In genomic region chr3:152199069-152199838, GRCh38 we compare ENCODE assay signal across 10 cellular contexts.
DNase-seq lines count a peak whose midpoint lies in the region; TF ChIP-seq lines count a peak whose summit lies in the region.
"Had no signal": no experiment of that assay in that cellular context is flagged by ENCODE, and none has a peak within 500 bp of the region (broad histone marks: within the 10 kb centered on the region; RNA-seq: fewer than 3 reads in every experiment).

No MANE protein-coding gene starts in this region.

- H3K4me1 ChIP-seq in OCI-LY7 (ENCODE audit: insufficient read depth, low read length, poor library complexity, severe bottlenecking) (peaks cover 85% of the 10 kb centered on the region), transverse colon (peaks cover 5 to 72% (median 23%) of the 10 kb centered on the region in 4 donors)
- H3K4me1 ChIP-seq: BLaER1 had no signal

- H3K4me2 ChIP-seq in OCI-LY7 (ENCODE audit: low read length): peak overlapping the region; percentile 86
- H3K4me2 ChIP-seq: BLaER1 had no signal

- POLR2A ChIA-PET in OCI-LY7 (lab: Charles Lee): interaction anchor here (0.5 to 3.4 kb wide), 28 partner anchors 12 to 923 kb away, joined by 3 to 23 read pairs (median 4); partner anchors contain the start of gene MBNL1

- intact Hi-C loops in OCI-LY7 (cut with micrococcal nuclease; ENCODE audit: unreplicated experiment): loop anchor here (2.0 kb wide), 1 partner anchor 178 kb away; no protein-coding TSS in a partner anchor
- intact Hi-C loops in transverse colon (cut with DNase I; ENCODE audit: low total_unique reads): no loop called here

- no peaks in the 10 kb centered on the region for H4K20me1 ChIP-seq in OCI-LY7 (ENCODE audit: insufficient read depth, low read length)

- in situ Hi-C loops in transverse colon (cut with MboI; ENCODE audit: low pct_ligation_motif_present in 1 of 4, low pct_unique_long_range_greater_than_20kb in 1 of 4, low sequenced_read_pairs in 3 of 4): loop anchor here in 2 of 4 donors (25.0 kb wide), 1 partner anchor 238 kb away; no protein-coding TSS in a partner anchor

- H3K36me3 ChIP-seq in OCI-LY7 (ENCODE audit: insufficient read depth, low read length) (no peaks in the 10 kb centered on the region), transverse colon (no peaks in the 10 kb centered on the region)
- H3K36me3 ChIP-seq: BLaER1 had no signal

- H3K4me1 Mint-ChIP-seq in activated naive CD4-positive, alpha-beta T cell treated with anti-CD3 and anti-CD28 coated beads, Interleukin-2, amount 50 U/mL, for 24 hours: peaks cover 81% of the 10 kb centered on the region
- H3K4me1 Mint-ChIP-seq in immature natural killer cell: peaks cover 85 to 98% of the 10 kb centered on the region in 2 donors

- no peak for TF ChIP-seq CTCF in OCI-LY7 (conservative IDR thresholded peaks at IDR 0.05; ENCODE audit: low read length)
- no peak for TF ChIP-seq CTCF in transverse colon (IDR thresholded peaks at IDR 0.05)

- peak overlapping the region; percentile 82 for H2AFZ ChIP-seq in OCI-LY7 (ENCODE audit: low read length)

- H3K79me2 ChIP-seq in OCI-LY7 (ENCODE audit: insufficient read depth, low read depth, low read length): 0 out of 2 replicates have a peak, but pooled peaks cover 6% of the 10 kb centered on the region

- H3K27ac Mint-ChIP-seq in activated naive CD4-positive, alpha-beta T cell treated with anti-CD3 and anti-CD28 coated beads, Interleukin-2, amount 50 U/mL, for 24 hours: peak overlapping the region; percentile 98
- H3K27ac Mint-ChIP-seq in immature natural killer cell: peak overlapping the region; percentile 92 to 98 (median 94)

- H3K4me3 ChIP-seq in OCI-LY7 (ENCODE audit: low read depth, low read length, poor library complexity, severe bottlenecking): peak overlapping the region; percentile 49
- H3K4me3 ChIP-seq in transverse colon: peak overlapping the region in 1 of 4 donors; percentile 3
- H3K4me3 ChIP-seq: BLaER1 had no signal

- TF ChIP-seq EP300 in transverse colon (IDR thresholded peaks at IDR 0.05; ENCODE audit: low read depth): no peak

- no TSS peak for BruUV-seq in OCI-LY7 (replicated peaks; lab: Mats Ljungman, UMichigan)

- H3K9me2 ChIP-seq in OCI-LY7 (ENCODE audit: insufficient read depth, low read length): no peaks in the 10 kb centered on the region

- no peak for TF ChIP-seq POLR2A in transverse colon (IDR thresholded peaks at IDR 0.05)

- CTCF ChIA-PET in OCI-LY7 (lab: Charles Lee; ENCODE audit: unreplicated experiment): no interaction called here

- DNase-seq in activated naive CD4-positive, alpha-beta T cell treated with anti-CD3 and anti-CD28 coated beads, Interleukin-2, amount 50 U/mL, for 16 hours: no peak
- DNase-seq in OCI-LY7 (ENCODE audit: low spot score) (peak; percentile 45), immature natural killer cell (peak in 2 of 3 donors; percentile 19 to 22), transverse colon (no peak), mesenteric fat pad (ENCODE audit: low spot score) (no peak), D341Med (ENCODE audit: low spot score) (no peak), NCI-H69 (lab: John Stamatoyannopoulos, UW) (no peak)
- DNase-seq: NCI-H1092 had no signal

- 58 to 63% methylated on average over 3 of the region's 3 CpGs for WGBS in transverse colon (ENCODE audit: low coverage in 1 of 2), 2 donors

- no peaks in the 10 kb centered on the region for H3K27me3 ChIP-seq in transverse colon

- H3K9me3 ChIP-seq in OCI-LY7 (ENCODE audit: low read length) (no peaks in the 10 kb centered on the region), transverse colon (no peaks in the 10 kb centered on the region)
- H3K9me3 ChIP-seq: BLaER1 had no signal

- peak overlapping the region; percentile 63 for H3K27ac ChIP-seq in OCI-LY7 (ENCODE audit: low read depth, low read length, poor library complexity, severe bottlenecking)
- peak overlapping the region; percentile 83 to 89 (median 85) for H3K27ac ChIP-seq in transverse colon
- H3K27ac ChIP-seq: BLaER1 had no signal

- peak overlapping the region; percentile 83 for H3K4me3 Mint-ChIP-seq in activated naive CD4-positive, alpha-beta T cell treated with anti-CD3 and anti-CD28 coated beads, Interleukin-2, amount 50 U/mL, for 24 hours
- H3K4me3 Mint-ChIP-seq in immature natural killer cell: peak overlapping the region; percentile 67 to 96 (median 82)

- H3K27me3 Mint-ChIP-seq in activated naive CD4-positive, alpha-beta T cell treated with anti-CD3 and anti-CD28 coated beads, Interleukin-2, amount 50 U/mL, for 24 hours: no peaks in the 10 kb centered on the region
- peaks cover 5 to 11% (median 5%) of the 10 kb centered on the region in 3 donors for H3K27me3 Mint-ChIP-seq in immature natural killer cell (ENCODE audit: low read depth in 3 of 3)

- no peaks in the 10 kb centered on the region for H3K9me3 Mint-ChIP-seq in activated naive CD4-positive, alpha-beta T cell treated with anti-CD3 and anti-CD28 coated beads, Interleukin-2, amount 50 U/mL, for 24 hours
- H3K9me3 Mint-ChIP-seq in immature natural killer cell: no peaks in the 10 kb centered on the region

- H3K36me3 Mint-ChIP-seq in activated naive CD4-positive, alpha-beta T cell treated with anti-CD3 and anti-CD28 coated beads, Interleukin-2, amount 50 U/mL, for 24 hours: no peaks in the 10 kb centered on the region
- H3K36me3 Mint-ChIP-seq in immature natural killer cell: peaks cover 0 to 6% (median 0%) of the 10 kb centered on the region in 3 donors

Comparison
In these comparisons a context has a peak if more than half of its experiments do, and no peak if none do; other contexts are left out.
1. DNase-seq: peak in OCI-LY7 (single experiment) and immature natural killer cell (2 of 3); none in activated naive CD4-positive, alpha-beta T cell treated with anti-CD3 and anti-CD28 coated beads, Interleukin-2, amount 50 U/mL, for 16 hours (single experiment), transverse colon (single experiment), mesenteric fat pad (single experiment), D341Med (single experiment) and NCI-H69 (single experiment).